Comparison of ENCODE assay signal across 10 cellular contexts in genomic region chr5:122896598-122897282, GRCh38. TPM values are rescaled to one million over a fixed set of nuclear protein-coding genes. Genes with fewer than 3 reads are reported as not detected.
DNase-seq lines count a peak whose midpoint lies in the region; ATAC-seq and TF ChIP-seq lines count a peak whose summit lies in the region.
"Had no signal": no experiment of that assay in that cellular context is flagged by ENCODE, and none has a peak within 500 bp of the region (broad histone marks: within the 10 kb centered on the region; RNA-seq: fewer than 3 reads in every experiment).

No MANE protein-coding gene starts in this region.

- intact Hi-C loops in HCT116 (cut with micrococcal nuclease), result loop anchor here (1.0 to 5.0 kb wide), 6 partner anchors 101 to 715 kb away; no protein-coding TSS in a partner anchor
- intact Hi-C loops in natural killer cell (cut with micrococcal nuclease), result loop anchor here (2.0 to 5.0 kb wide), 2 partner anchors 476 to 714 kb away; no protein-coding TSS in a partner anchor

- H3K27ac ChIP-seq in HCT116 (ENCODE audit: low read depth, low read length), result no peak overlapping the region

- no peaks in the 10 kb centered on the region for H3K9me2 ChIP-seq in HCT116 (ENCODE audit: insufficient read depth)

- no peak for TF ChIP-seq POLR2A in HCT116 (IDR thresholded peaks at IDR 0.05; ENCODE audit: borderline replicate concordance, extremely low read depth, insufficient read depth, insufficient read length)

- H3K4me3 ChIP-seq in HCT116 (replicated peaks in 1 of 2; ENCODE audit: low read depth in 1 of 2, low read length in 2 of 2) (no peak overlapping the region), WI38 (ENCODE audit: low read depth, low read length) (no peak overlapping the region)

- no peaks in the 10 kb centered on the region for H3K79me2 ChIP-seq in HCT116 (ENCODE audit: insufficient read depth, low read length)

- no peaks in the 10 kb centered on the region for H3K9me3 ChIP-seq in HCT116 (ENCODE audit: control insufficient read depth in 1 of 2, insufficient read depth in 1 of 2, low read depth in 1 of 2, low read length in 2 of 2)

- H3K27me3 ChIP-seq in HCT116 (ENCODE audit: insufficient read depth, low read length), result no peaks in the 10 kb centered on the region

- ATAC-seq in HCT116 (no peak), natural killer cell (no peak), HG02610 (IDR thresholded peaks at IDR 0.05; ENCODE audit: unreplicated experiment) (no peak)

- no peaks in the 10 kb centered on the region for H3K36me3 ChIP-seq in HCT116 (ENCODE audit: control insufficient read depth in 1 of 2, insufficient read depth in 2 of 2, low read length in 2 of 2)

- no peaks in the 10 kb centered on the region for H3K4me1 ChIP-seq in HCT116 (ENCODE audit: control insufficient read depth in 1 of 2, insufficient read depth in 2 of 2, low read length in 2 of 2)

- BruUV-seq in HCT116 (replicated peaks; lab: Mats Ljungman, UMichigan), result no TSS peak

- H3K9me3 Mint-ChIP-seq in natural killer cell, result no peaks in the 10 kb centered on the region
- H3K9me3 Mint-ChIP-seq in activated naive CD8-positive, alpha-beta T cell treated with anti-CD3 and anti-CD28 coated beads for 36 hours, result no peaks in the 10 kb centered on the region

- H3K4me1 Mint-ChIP-seq in natural killer cell, result peaks cover 4% of the 10 kb centered on the region in 2 donors
- H3K4me1 Mint-ChIP-seq in activated naive CD8-positive, alpha-beta T cell treated with anti-CD3 and anti-CD28 coated beads for 36 hours, result no peaks in the 10 kb centered on the region

- H3K36me3 Mint-ChIP-seq in natural killer cell, result no peaks in the 10 kb centered on the region
- no peaks in the 10 kb centered on the region for H3K36me3 Mint-ChIP-seq in activated naive CD8-positive, alpha-beta T cell treated with anti-CD3 and anti-CD28 coated beads for 36 hours

- H3K27ac Mint-ChIP-seq in natural killer cell, result no peak overlapping the region
- H3K27ac Mint-ChIP-seq in activated naive CD8-positive, alpha-beta T cell treated with anti-CD3 and anti-CD28 coated beads for 36 hours, result no peak overlapping the region

- H3K9ac ChIP-seq in HCT116 (ENCODE audit: low read length), result no peak overlapping the region

- CTCF ChIA-PET in HCT116 (lab: Charles Lee), result no interaction called here

- H3K4me3 Mint-ChIP-seq in natural killer cell, result no peak overlapping the region
- H3K4me3 Mint-ChIP-seq in activated naive CD8-positive, alpha-beta T cell treated with anti-CD3 and anti-CD28 coated beads for 36 hours, result no peak overlapping the region

- POLR2A ChIA-PET in HCT116 (lab: Charles Lee), result no interaction called here

- H4K20me1 ChIP-seq in HCT116 (ENCODE audit: insufficient read depth), result no peaks in the 10 kb centered on the region

- H2AFZ ChIP-seq in HCT116 (ENCODE audit: low read depth, low read length, poor library complexity, severe bottlenecking), result no peak overlapping the region

- DNase-seq in Ammon's horn (ENCODE audit: low spot score) (peak; percentile 59), HCT116 (ENCODE audit: low read depth, low spot score) (peak; percentile 7), kidney tubule cell (ENCODE audit: low spot score) (peak; percentile 12), natural killer cell (no peak), activated gamma-delta T cell treated with Interleukin-2 at 50 U/mL for 16 hours (no peak)
- no peak for DNase-seq in activated naive CD8-positive, alpha-beta T cell treated with anti-CD3 and anti-CD28 coated beads for 36 hours
- DNase-seq: activated CD4-positive, alpha-beta T cell treated with anti-CD3 and anti-CD28 coated beads, Interleukin-2, amount 50 U/mL, for 1 hour; occipital lobe had no signal

- RAD21 ChIA-PET in HCT116 (lab: Charles Lee; ENCODE audit: low non-redundant PET in 1 of 2, low total read pairs in 2 of 2, uncharacterized antibody in 2 of 2, unreplicated experiment in 2 of 2), result no interaction called here

- no peaks in the 10 kb centered on the region for H3K27me3 Mint-ChIP-seq in natural killer cell (ENCODE audit: low read depth in 2 of 2)
- H3K27me3 Mint-ChIP-seq in activated naive CD8-positive, alpha-beta T cell treated with anti-CD3 and anti-CD28 coated beads for 36 hours, result peaks cover 3% of the 10 kb centered on the region

- peak; percentile 65 for TF ChIP-seq RAD21 in HCT116 (IDR thresholded peaks at IDR 0.05; ENCODE audit: low read depth)

- H3K4me2 ChIP-seq in HCT116 (ENCODE audit: low read length), result no peak overlapping the region

- peak; percentile 46 to 63 (median 52); a peak in 5 of 6 replicates for TF ChIP-seq CTCF in HCT116 (IDR thresholded peaks at IDR 0.05 in 2 of 3, conservative IDR thresholded peaks at IDR 0.05 in 1 of 3; ENCODE audit: borderline replicate concordance in 1 of 3, insufficient read depth in 1 of 3, low read depth in 2 of 3, low read length in 2 of 3)
- TF ChIP-seq CTCF in WI38 (IDR thresholded peaks at IDR 0.05; ENCODE audit: low read depth, low read length), result peak; percentile 35; the same call in 1 of the 2 replicates
- no peak for TF ChIP-seq CTCF in natural killer cell (IDR thresholded peaks at IDR 0.05)

TF ChIP-seq in HCT116, 20 proteins besides CTCF, POLR2A, EP300 and RAD21:
- TF ChIP-seq CEBPB (IDR thresholded peaks at IDR 0.05; ENCODE audit: low read depth) (no peak), SP1 (IDR thresholded peaks at IDR 0.05; ENCODE audit: low read depth) (no peak), JUND (IDR thresholded peaks at IDR 0.05) (no peak), MAX (IDR thresholded peaks at IDR 0.05) (no peak), EZH2phosphoT487 (IDR thresholded peaks at IDR 0.05; ENCODE audit: borderline replicate concordance) (no peak), REST (IDR thresholded peaks at IDR 0.05; ENCODE audit: low read depth) (no peak), ZFX (IDR thresholded peaks at IDR 0.05) (no peak), ZBTB33 (IDR thresholded peaks at IDR 0.05; ENCODE audit: extremely low read depth, insufficient replicate concordance, low read length) (no peak), FOSL1 (IDR thresholded peaks at IDR 0.05; ENCODE audit: low read depth) (no peak), ATF3 (IDR thresholded peaks at IDR 0.05) (no peak), POLR2AphosphoS5 (IDR thresholded peaks at IDR 0.05; ENCODE audit: low read depth, low read length) (no peak), YY1 (IDR thresholded peaks at IDR 0.05; ENCODE audit: extremely low read depth, insufficient replicate concordance, low read depth, low read length) (no peak), SIN3A (IDR thresholded peaks at IDR 0.05; ENCODE audit: low read depth) (no peak), ELF1 (IDR thresholded peaks at IDR 0.05; ENCODE audit: borderline replicate concordance, low read depth) (no peak), ZNF274 (IDR thresholded peaks at IDR 0.05; ENCODE audit: low read depth, low read length) (no peak), CBX3 (IDR thresholded peaks at IDR 0.05; ENCODE audit: low read depth) (no peak)

RNA-seq across cellular contexts. Expression of gene SNX24, which starts 51.3 kb away (rescaled TPM):
- 10.8 TPM for total RNA-seq in HCT116 (2021; ENCODE audit: unreplicated experiment)
- polyA plus RNA-seq in HCT116 (2012), result 7.5 and 9.5 TPM in 2 replicates
- total RNA-seq in natural killer cell, result 1 to 10 TPM; 3.6 to 5.2 (median 3.7) TPM
- total RNA-seq in activated naive CD8-positive, alpha-beta T cell treated with anti-CD3 and anti-CD28 coated beads for 36 hours, result 1 to 10 TPM; 1.0 to 1.4 TPM

Comparison
In these comparisons a context has a peak if more than half of its experiments do, and no peak if none do; other contexts are left out.
1. DNase-seq: peak in Ammon's horn (single experiment), HCT116 (single experiment) and kidney tubule cell (single experiment); none in natural killer cell (single experiment), activated gamma-delta T cell treated with Interleukin-2 at 50 U/mL for 16 hours (single experiment) and activated naive CD8-positive, alpha-beta T cell treated with anti-CD3 and anti-CD28 coated beads for 36 hours (single experiment).